Comparison of ENCODE assay signal across 16 cellular contexts in the genomic region with DNA sequence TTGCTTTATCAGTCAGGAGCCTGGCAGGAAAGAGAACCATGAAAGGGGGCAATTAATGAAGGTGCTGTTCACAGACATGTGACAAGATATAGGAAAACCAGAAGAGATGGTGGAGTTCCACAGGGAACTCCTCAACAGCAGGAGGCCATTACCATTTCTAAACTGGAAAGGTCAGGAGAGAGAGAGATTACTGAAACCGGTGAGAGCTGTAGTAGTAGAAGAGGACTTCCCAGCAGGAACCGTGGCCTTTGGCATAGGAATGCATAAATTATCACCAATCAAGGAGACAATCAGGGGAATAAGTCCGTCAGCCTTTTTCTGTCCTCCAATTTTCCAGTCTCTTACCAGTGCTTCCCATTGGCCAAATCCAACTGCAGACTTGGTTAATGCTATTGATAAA. TPM values are rescaled to one million over a fixed set of nuclear protein-coding genes. Genes with fewer than 3 reads are reported as not detected.
A peak's percentile ranks its signal among the peaks of the same experiment; 100 is the strongest.
DNase-seq lines count a peak whose midpoint lies in the region; ATAC-seq, FAIRE-seq and TF ChIP-seq lines count a peak whose summit lies in the region.
"Had no signal": no experiment of that assay in that cellular context is flagged by ENCODE, and none has a peak within 500 bp of the region (broad histone marks: within the 10 kb centered on the region; RNA-seq: fewer than 3 reads in every experiment).

No MANE protein-coding gene starts in this region.

- FAIRE-seq in HepG2 (lab: Jason Lieb, UNC) (no peak), H1 (lab: Jason Lieb, UNC) (no peak)
- FAIRE-seq: HTR-8/SVneo had no signal

- intact Hi-C loops in HepG2 (cut with micrococcal nuclease; ENCODE audit: unreplicated experiment) (no loop called here), right lobe of liver (cut with DNase I) (no loop called here)

- TF ChIP-seq POLR2A in HepG2 (IDR thresholded peaks at IDR 0.05; ENCODE audit: insufficient read depth in 1 of 2, low read depth in 2 of 2, low read length in 2 of 2), result no peak
- no peak for TF ChIP-seq POLR2A in right lobe of liver (IDR thresholded peaks at IDR 0.05)
- no peak for TF ChIP-seq POLR2A in H1 (IDR thresholded peaks at IDR 0.05; ENCODE audit: control extremely low read depth in 1 of 2, low read depth in 2 of 2, low read length in 2 of 2)

- no peak overlapping the region for H3K4me2 ChIP-seq in HepG2 (ENCODE audit: low read depth, low read length)
- peak overlapping the region; percentile 8 to 22; a peak in 2 of 4 replicates for H3K4me2 ChIP-seq in H1 (ENCODE audit: insufficient read depth in 1 of 2, low read depth in 2 of 2, low read length in 2 of 2)

- TF ChIP-seq EP300 in HepG2 (IDR thresholded peaks at IDR 0.05; ENCODE audit: low read depth in 2 of 2, low read length in 2 of 2), result no peak
- no peak for TF ChIP-seq EP300 in HepG2 (CRISPR knock-in tag; IDR thresholded peaks at IDR 0.05; ENCODE audit: borderline replicate concordance)
- TF ChIP-seq EP300 in H1 (IDR thresholded peaks at IDR 0.05; ENCODE audit: borderline replicate concordance in 1 of 2, low read depth in 2 of 2, low read length in 2 of 2), result no peak

- H4K91ac ChIP-seq in H1 (replicated peaks; ENCODE audit: insufficient read length, low read length), result no peak overlapping the region

- no peak overlapping the region for H4K5ac ChIP-seq in H1 (ENCODE audit: insufficient read length, low read depth, low read length)

- no peak overlapping the region for H3K4ac ChIP-seq in H1 (replicated peaks; ENCODE audit: insufficient read length, low read depth, low read length)

- H3K27me3 ChIP-seq in HepG2 (ENCODE audit: control insufficient read depth in 1 of 2, insufficient read depth in 2 of 2, low read length in 2 of 2), result no peaks in the 10 kb centered on the region
- no peaks in the 10 kb centered on the region for H3K27me3 ChIP-seq in right lobe of liver
- no peaks in the 10 kb centered on the region for H3K27me3 ChIP-seq in H1 (replicated peaks in 1 of 4; ENCODE audit: control insufficient read depth in 3 of 4, extremely low read depth in 1 of 4, insufficient read depth in 3 of 4, low read length in 3 of 4)
- no peaks in the 10 kb centered on the region for H3K27me3 ChIP-seq in iPS-20b (ENCODE audit: insufficient read depth, low read length)

- H2BK120ac ChIP-seq in H1 (replicated peaks; ENCODE audit: low read depth, low read length), result no peak overlapping the region

- no peak overlapping the region for H4K8ac ChIP-seq in H1 (ENCODE audit: extremely low read depth, insufficient read depth, low read length)

- no peak overlapping the region for H2BK5ac ChIP-seq in H1 (ENCODE audit: low read depth, low read length)

- WGBS in HepG2 (ENCODE audit: low lambda C conversion rate), result 79% methylated on average over 3 of the region's 3 CpGs
- WGBS in right lobe of liver (ENCODE audit: insufficient coverage, low coverage, low lambda C conversion rate, missing lambda C conversion rate), result 57% methylated on average over 3 of the region's 3 CpGs
- WGBS in H1 (ENCODE audit: extremely low coverage in 1 of 2, insufficient coverage in 1 of 2, insufficient read length in 1 of 2, insufficient replicate concordance in 2 of 2, low coverage in 1 of 2, low lambda C conversion rate in 2 of 2, missing lambda C conversion rate in 1 of 2), 2 experiments, result 33% methylated on average over 3 of the region's 3 CpGs; no CpG with 5 or more reads in 1 of the 2 experiments

- no peak overlapping the region for H3K9ac ChIP-seq in HepG2 (ENCODE audit: insufficient read depth, low read depth, low read length)
- no peak overlapping the region for H3K9ac ChIP-seq in H1 (replicated peaks in 1 of 4; ENCODE audit: extremely low read depth in 1 of 4, low read depth in 3 of 4, low read length in 3 of 4)
- no peak overlapping the region for H3K9ac ChIP-seq in iPS-20b (ENCODE audit: low read depth, low read length)
- H3K9ac ChIP-seq: GM23248 had no signal

- H3K56ac ChIP-seq in H1 (replicated peaks; ENCODE audit: insufficient read length, low read depth, low read length), result no peak overlapping the region

- H3K79me1 ChIP-seq in H1 (ENCODE audit: low read depth, low read length), result no peaks in the 10 kb centered on the region

- H3K9me3 ChIP-seq in HepG2 (ENCODE audit: low read length) (no peaks in the 10 kb centered on the region), right lobe of liver (no peaks in the 10 kb centered on the region), H1 (ENCODE audit: insufficient read depth in 2 of 2, low read depth in 1 of 2, low read length in 1 of 2) (peaks cover 5% of the 10 kb centered on the region in 2 experiments; a peak in 2 of 4 replicates), iPS-20b (ENCODE audit: insufficient read depth, low read depth, low read length) (no peaks in the 10 kb centered on the region)
- H3K9me3 ChIP-seq: Caco-2 had no signal

- TF ChIP-seq RAD21 in HepG2 (CRISPR knock-in tag; IDR thresholded peaks at IDR 0.05) (no peak), H1 (IDR thresholded peaks at IDR 0.05 in 1 of 2, conservative IDR thresholded peaks at IDR 0.05 in 1 of 2; ENCODE audit: low read depth in 2 of 2, low read length in 2 of 2) (no peak)

- H3K23me2 ChIP-seq in H1 (ENCODE audit: low read depth, low read length), result no peaks in the 10 kb centered on the region

- DNase-seq in HepG2 (ENCODE audit: low spot score) (no peak), right lobe of liver (no peak), H1 (ENCODE audit: low read depth in 1 of 2, low spot score in 2 of 2) (no peak), inferior parietal cortex (ENCODE audit: extremely low spot score) (no peak), RKO (ENCODE audit: low spot score) (no peak)
- DNase-seq: Caco-2; CD8-positive, alpha-beta memory T cell; GF-D8; GM23248; H9; IMR-90; KBM-7 had no signal

- no peak overlapping the region for H3K14ac ChIP-seq in H1 (ENCODE audit: insufficient read length)

- no peak overlapping the region for H2BK20ac ChIP-seq in H1 (ENCODE audit: low read length)

- no peak overlapping the region for H2AFZ ChIP-seq in HepG2 (ENCODE audit: low read length)
- no peak overlapping the region for H2AFZ ChIP-seq in H1 (ENCODE audit: low read length)
- H2AFZ ChIP-seq: GM23248 had no signal

- BruUV-seq in HepG2 (replicated peaks; lab: Mats Ljungman, UMichigan), result no TSS peak

- in situ Hi-C loops in HepG2 (cut with HindIII; ENCODE audit: extremely low pct_ligation_motif_present, low pct_unique_long_range_greater_than_20kb), result loop anchor here (10.0 kb wide), 1 partner anchor 70 kb away; no protein-coding TSS in a partner anchor

- H3K79me2 ChIP-seq in HepG2 (ENCODE audit: insufficient read depth, low read length), result no peaks in the 10 kb centered on the region
- no peaks in the 10 kb centered on the region for H3K79me2 ChIP-seq in H1 (ENCODE audit: control insufficient read depth in 1 of 2, insufficient read depth in 2 of 2, low read length in 2 of 2)

- H3K4me3 ChIP-seq in HepG2 (replicated peaks in 1 of 3; ENCODE audit: insufficient read depth in 1 of 3, low read depth in 2 of 3, low read length in 3 of 3) (no peak overlapping the region), right lobe of liver (no peak overlapping the region), H1 (ENCODE audit: extremely low read depth in 1 of 4, insufficient read depth in 2 of 4, low read depth in 3 of 4, low read length in 4 of 4) (peak overlapping the region in 1 of 4 experiments; percentile 5; a peak in 1 of 8 replicates), iPS-20b (ENCODE audit: low read length) (peak overlapping the region; percentile 24; the same call in 1 of the 2 replicates)
- H3K4me3 ChIP-seq: GM23248 had no signal

- no peak overlapping the region for H2BK12ac ChIP-seq in H1 (ENCODE audit: low read depth, low read length)

- H3K27ac ChIP-seq in HepG2 (ENCODE audit: extremely low read length, insufficient read depth, low read length), result peak overlapping the region; percentile 3
- no peak overlapping the region for H3K27ac ChIP-seq in right lobe of liver
- no peak overlapping the region for H3K27ac ChIP-seq in H1 (ENCODE audit: low read depth, low read length)
- H3K27ac ChIP-seq in iPS-20b (ENCODE audit: low read length), result no peak overlapping the region
- H3K27ac ChIP-seq: 22Rv1, GM23248 had no signal

- no peak for ATAC-seq in HepG2
- no peak for ATAC-seq in right lobe of liver
- ATAC-seq in HG03565 (IDR thresholded peaks at IDR 0.05; ENCODE audit: unreplicated experiment), result no peak

- H3K36me3 ChIP-seq in HepG2 (replicated peaks in 1 of 2; ENCODE audit: control insufficient read depth in 1 of 2, insufficient read depth in 2 of 2, low read length in 2 of 2) (no peaks in the 10 kb centered on the region), right lobe of liver (no peaks in the 10 kb centered on the region), H1 (ENCODE audit: control insufficient read depth in 2 of 4, insufficient read depth in 4 of 4, low read length in 3 of 4) (no peaks in the 10 kb centered on the region), iPS-20b (ENCODE audit: insufficient read depth, low read depth, low read length) (no peaks in the 10 kb centered on the region)

- H4K20me1 ChIP-seq in HepG2 (ENCODE audit: insufficient read depth, low read length) (no peaks in the 10 kb centered on the region), H1 (replicated peaks in 1 of 2; ENCODE audit: control insufficient read depth in 1 of 2, insufficient read depth in 2 of 2, low read length in 2 of 2) (no peaks in the 10 kb centered on the region)

- CTCF ChIA-PET in HepG2 (lab: Yijun Ruan, JAX; ENCODE audit: low intra/inter-chr PET ratio, low total read pairs) (no interaction called here), H1 (lab: Charles Lee; ENCODE audit: partially characterized antibody) (interaction anchor here (1.2 to 1.9 kb wide), 4 partner anchors 8 to 78 kb away, joined by 4 to 12 read pairs (median 6); no protein-coding TSS in a partner anchor)

- no peak overlapping the region for H2AK5ac ChIP-seq in H1 (ENCODE audit: low read depth, low read length)

- H2BK15ac ChIP-seq in H1 (ENCODE audit: low read length), result no peak overlapping the region

- POLR2A ChIA-PET in HepG2 (lab: Yijun Ruan, JAX) (interaction anchor here (2.0 kb wide), 1 partner anchor 10 kb away, joined by 12 read pairs; no protein-coding TSS in a partner anchor), H1 (lab: Charles Lee; ENCODE audit: partially characterized antibody) (interaction anchor here (1.0 kb wide), 1 partner anchor 12 kb away, joined by 3 read pairs; no protein-coding TSS in a partner anchor)

- H3K18ac ChIP-seq in H1 (ENCODE audit: extremely low read depth, low read length), result no peak overlapping the region

- TF ChIP-seq CTCF in HepG2 (CRISPR knock-in tag; IDR thresholded peaks at IDR 0.05) (no peak), right lobe of liver (IDR thresholded peaks at IDR 0.05) (no peak), H1 (IDR thresholded peaks at IDR 0.05; ENCODE audit: control extremely low read depth in 1 of 3, insufficient read depth in 1 of 3, low read depth in 1 of 3, low read length in 3 of 3) (no peak)

- H3K23ac ChIP-seq in H1 (ENCODE audit: insufficient read length), result no peak overlapping the region

- H3K4me1 ChIP-seq in HepG2 (ENCODE audit: insufficient read depth, low read length) (peaks cover 37% of the 10 kb centered on the region), right lobe of liver (no peaks in the 10 kb centered on the region), H1 (replicated peaks in 1 of 4; ENCODE audit: control insufficient read depth in 3 of 4, insufficient read depth in 4 of 4, low read length in 3 of 4) (peaks cover 0 to 13% (median 3%) of the 10 kb centered on the region in 4 experiments; a peak in 5 of 7 replicates), iPS-20b (ENCODE audit: insufficient read depth, low read length) (peaks cover 17% of the 10 kb centered on the region; the same call in 1 of the 2 replicates)

RNA-seq across cellular contexts. Expression of a gene that starts 23.0 kb away (rescaled TPM):
- total RNA-seq in HepG2 (2016; rRNA removed; fragmentation: Illumina TruSeq; extraction: Trizol) (166 and 190 TPM in 2 replicates), right lobe of liver (10 to 100 TPM; 54.9 to 94.0 (median 65.6) TPM)
- total RNA-seq in HepG2 (2016; cell fraction: cytosol; rRNA removed; fragmentation: Illumina TruSeq; extraction: Trizol; ENCODE audit: low read depth), result 66.2 and 84.8 TPM in 2 replicates
- total RNA-seq in HepG2 (2016; cell fraction: insoluble cytoplasmic fraction; rRNA removed; fragmentation: Illumina TruSeq; extraction: Trizol), result 168 and 184 TPM in 2 replicates
- total RNA-seq in HepG2 (2016; cell fraction: membrane; rRNA removed; fragmentation: Illumina TruSeq; extraction: Trizol), result 66.9 and 77.6 TPM in 2 replicates
- 154 and 164 TPM in 2 replicates for total RNA-seq in HepG2 (2016; cell fraction: nucleus; rRNA removed; fragmentation: Illumina TruSeq; extraction: Trizol)
- polyA plus RNA-seq in HepG2 (2011; rRNA removed) (22.4 and 27.5 TPM in 2 replicates), H1 (2011; rRNA removed) (3.6 and 6.6 TPM in 2 replicates)
- 8.7 and 15.2 TPM in 2 replicates for polyA plus RNA-seq in HepG2 (2011; cell fraction: cytosol; rRNA removed)
- polyA plus RNA-seq in HepG2 (2011; cell fraction: nucleus; rRNA removed), result 24.3 and 26.2 TPM in 2 replicates
- polyA plus RNA-seq in HepG2 (2012), result 41.7 and 57.2 TPM in 2 replicates
- polyA plus RNA-seq in HepG2 (2016; cell fraction: cytosol; fragmentation: Illumina TruSeq; extraction: Trizol; ENCODE audit: low read depth), result 8.6 and 8.9 TPM in 2 replicates
- 123 and 132 TPM in 2 replicates for polyA plus RNA-seq in HepG2 (2016; cell fraction: insoluble cytoplasmic fraction; fragmentation: Illumina TruSeq; extraction: Trizol; ENCODE audit: low read depth)
- polyA plus RNA-seq in HepG2 (2016; cell fraction: membrane; fragmentation: Illumina TruSeq; extraction: Trizol; ENCODE audit: low read depth), result 19.5 and 20.3 TPM in 2 replicates
- polyA plus RNA-seq in HepG2 (2016; cell fraction: nucleus; fragmentation: Illumina TruSeq; extraction: Trizol; ENCODE audit: insufficient read depth, low read depth), result 156 TPM in 2 replicates
- 16.6 and 17.0 TPM in 2 replicates for polyA minus RNA-seq in HepG2 (2011; rRNA and poly(A)+ RNA removed; ENCODE audit: low replicate concordance)
- 39.1 and 39.2 TPM in 2 replicates for polyA minus RNA-seq in HepG2 (2011; cell fraction: cytosol; rRNA and poly(A)+ RNA removed)
- polyA minus RNA-seq in HepG2 (2011; cell fraction: nucleus; rRNA and poly(A)+ RNA removed), result 124 and 125 TPM in 2 replicates
- total RNA-seq in H1 (2021; fragmentation: NEBNext Ultra II Directional; extraction: Animal tissue kit (Norgen Biotek cat#: 25700)), result 28.1 and 29.4 TPM in 2 replicates
- 8.2 TPM for polyA plus RNA-seq in H1 (2011; cell fraction: cytosol; rRNA removed)
- polyA plus RNA-seq in H1 (2011; cell fraction: nucleus; rRNA removed), result 4.6 TPM
- polyA plus RNA-seq in H1 (2012, experiment 1 of 2), result 9.8 to 19.7 TPM (median 12.2 TPM) in 4 replicates
- 1.6 TPM for polyA plus RNA-seq in H1 (2012, experiment 2 of 2)
- 17.0 TPM for polyA plus RNA-seq in H1 (2013, experiment 1 of 2)
- polyA plus RNA-seq in H1 (2013, experiment 2 of 2), result 16.9 TPM
- 13.9 and 16.4 TPM in 2 replicates for polyA minus RNA-seq in H1 (2011; rRNA and poly(A)+ RNA removed)
- 8.2 TPM for polyA minus RNA-seq in H1 (2011; cell fraction: cytosol; rRNA and poly(A)+ RNA removed)
- 21.7 TPM for polyA minus RNA-seq in H1 (2011; cell fraction: nucleus; rRNA and poly(A)+ RNA removed)
